ENCODE assay signal across 2 cellular contexts in genomic region chr12:66399626-66399931, GRCh38.
TF ChIP-seq lines count a peak whose summit lies in the region.

No MANE protein-coding gene starts in this region.

TF ChIP-seq in GM23338, 12 proteins besides CTCF, POLR2A, EP300 and RAD21 (continued from another document):
- TF ChIP-seq REST (IDR thresholded peaks at IDR 0.05; ENCODE audit: unreplicated experiment): no peak
- no peak for TF ChIP-seq ZNF462 (CRISPR knock-in tag; IDR thresholded peaks at IDR 0.05)

TF ChIP-seq in SK-N-SH treated with all-trans-retinoic acid at 6 μM for 48 hours, 23 proteins besides CTCF, POLR2A, EP300 and RAD21 (continued from another document):
- TF ChIP-seq, protein P1, sequence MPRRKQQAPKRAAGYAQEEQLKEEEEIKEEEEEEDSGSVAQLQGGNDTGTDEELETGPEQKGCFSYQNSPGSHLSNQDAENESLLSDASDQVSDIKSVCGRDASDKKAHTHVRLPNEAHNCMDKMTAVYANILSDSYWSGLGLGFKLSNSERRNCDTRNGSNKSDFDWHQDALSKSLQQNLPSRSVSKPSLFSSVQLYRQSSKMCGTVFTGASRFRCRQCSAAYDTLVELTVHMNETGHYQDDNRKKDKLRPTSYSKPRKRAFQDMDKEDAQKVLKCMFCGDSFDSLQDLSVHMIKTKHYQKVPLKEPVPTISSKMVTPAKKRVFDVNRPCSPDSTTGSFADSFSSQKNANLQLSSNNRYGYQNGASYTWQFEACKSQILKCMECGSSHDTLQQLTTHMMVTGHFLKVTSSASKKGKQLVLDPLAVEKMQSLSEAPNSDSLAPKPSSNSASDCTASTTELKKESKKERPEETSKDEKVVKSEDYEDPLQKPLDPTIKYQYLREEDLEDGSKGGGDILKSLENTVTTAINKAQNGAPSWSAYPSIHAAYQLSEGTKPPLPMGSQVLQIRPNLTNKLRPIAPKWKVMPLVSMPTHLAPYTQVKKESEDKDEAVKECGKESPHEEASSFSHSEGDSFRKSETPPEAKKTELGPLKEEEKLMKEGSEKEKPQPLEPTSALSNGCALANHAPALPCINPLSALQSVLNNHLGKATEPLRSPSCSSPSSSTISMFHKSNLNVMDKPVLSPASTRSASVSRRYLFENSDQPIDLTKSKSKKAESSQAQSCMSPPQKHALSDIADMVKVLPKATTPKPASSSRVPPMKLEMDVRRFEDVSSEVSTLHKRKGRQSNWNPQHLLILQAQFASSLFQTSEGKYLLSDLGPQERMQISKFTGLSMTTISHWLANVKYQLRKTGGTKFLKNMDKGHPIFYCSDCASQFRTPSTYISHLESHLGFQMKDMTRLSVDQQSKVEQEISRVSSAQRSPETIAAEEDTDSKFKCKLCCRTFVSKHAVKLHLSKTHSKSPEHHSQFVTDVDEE (CRISPR knock-in tag; IDR thresholded peaks at IDR 0.05): peak; percentile 59
- TF ChIP-seq CSRNP3 (CRISPR knock-in tag; IDR thresholded peaks at IDR 0.05) (no peak), BACH2 (CRISPR knock-in tag; IDR thresholded peaks at IDR 0.05; ENCODE audit: borderline replicate concordance) (no peak), ZFP30 (CRISPR knock-in tag; IDR thresholded peaks at IDR 0.05) (no peak), ARNTL (CRISPR knock-in tag; IDR thresholded peaks at IDR 0.05; ENCODE audit: borderline replicate concordance, low read depth) (no peak), OSR1 (CRISPR knock-in tag; IDR thresholded peaks at IDR 0.05) (no peak), ZC3H10 (CRISPR knock-in tag; IDR thresholded peaks at IDR 0.05) (no peak)
TF ChIP-seq in SK-N-SH treated with all-trans-retinoic acid at 6 μM for 48 hours: peak in this region for 3.
